Comparison of ENCODE assay signal across 2 cellular contexts in genomic region chr6:5989141-5989723, GRCh38.
TF ChIP-seq lines count a peak whose summit lies in the region.

No MANE protein-coding gene starts in this region.

TF ChIP-seq in HepG2, 621 proteins besides CTCF, POLR2A, EP300 and RAD21:
- no peak for TF ChIP-seq ZNF609 (CRISPR knock-in tag; IDR thresholded peaks at IDR 0.05; ENCODE audit: borderline replicate concordance)
- TF ChIP-seq NCOA2 (CRISPR knock-in tag; IDR thresholded peaks at IDR 0.05): no peak
- no peak for TF ChIP-seq ZNF839 (CRISPR knock-in tag; IDR thresholded peaks at IDR 0.05; ENCODE audit: borderline replicate concordance)
- TF ChIP-seq SRSF4 (IDR thresholded peaks at IDR 0.05; ENCODE audit: low read depth, low read length, poor library complexity, severe bottlenecking): no peak
- TF ChIP-seq PHF20 (CRISPR knock-in tag; IDR thresholded peaks at IDR 0.05): no peak
- no peak for TF ChIP-seq IKZF1 (IDR thresholded peaks at IDR 0.05)
- no peak for TF ChIP-seq GATA4 (IDR thresholded peaks at IDR 0.05; ENCODE audit: borderline replicate concordance, low read depth)
- TF ChIP-seq TCF7 (IDR thresholded peaks at IDR 0.05; ENCODE audit: low read depth): no peak
- no peak for TF ChIP-seq PRPF4 (IDR thresholded peaks at IDR 0.05; ENCODE audit: low read depth, low read length, poor library complexity, severe bottlenecking)

TF ChIP-seq in SK-N-SH treated with all-trans-retinoic acid at 6 μM for 48 hours, 23 proteins besides CTCF, POLR2A, EP300 and RAD21:
- TF ChIP-seq CSDC2 (CRISPR knock-in tag; IDR thresholded peaks at IDR 0.05): no peak
- no peak for TF ChIP-seq CSRNP3 (CRISPR knock-in tag; IDR thresholded peaks at IDR 0.05)
- no peak for TF ChIP-seq TSHZ2 (CRISPR knock-in tag; IDR thresholded peaks at IDR 0.05)
- TF ChIP-seq TOX (CRISPR knock-in tag; IDR thresholded peaks at IDR 0.05; ENCODE audit: borderline replicate concordance): no peak
- no peak for TF ChIP-seq ISL1 (CRISPR knock-in tag; IDR thresholded peaks at IDR 0.05)
- TF ChIP-seq POU6F1 (CRISPR knock-in tag; IDR thresholded peaks at IDR 0.05; ENCODE audit: borderline replicate concordance, low read depth): no peak
- no peak for TF ChIP-seq ZNF8 (CRISPR knock-in tag; IDR thresholded peaks at IDR 0.05)
- no peak for TF ChIP-seq ESRRG (CRISPR knock-in tag; IDR thresholded peaks at IDR 0.05)
- TF ChIP-seq GLIS3 (CRISPR knock-in tag; IDR thresholded peaks at IDR 0.05): no peak
- no peak for TF ChIP-seq BACH2 (CRISPR knock-in tag; IDR thresholded peaks at IDR 0.05; ENCODE audit: borderline replicate concordance)
- TF ChIP-seq SNAI2 (CRISPR knock-in tag; IDR thresholded peaks at IDR 0.05): no peak
- TF ChIP-seq ZNF70 (CRISPR knock-in tag; IDR thresholded peaks at IDR 0.05): no peak
- no peak for TF ChIP-seq TCF4 (CRISPR knock-in tag; IDR thresholded peaks at IDR 0.05; ENCODE audit: borderline replicate concordance)
